16 cellular contexts compared by ENCODE assay signal in genomic region chr17:43898446-43898845, GRCh38.
"Had no signal": no experiment of that assay in that cellular context is flagged by ENCODE, and none has a peak within 500 bp of the region (broad histone marks: within the 10 kb centered on the region; RNA-seq: fewer than 3 reads in every experiment).

No MANE protein-coding gene starts in this region.

- H3K27ac Mint-ChIP-seq: activated naive CD8-positive, alpha-beta T cell; activated T-helper 17 cell treated with anti-CD3 and anti-CD28 coated beads, Interleukin-2, amount 50 U/mL, for 72 hours; naive thymus-derived CD8-positive, alpha-beta T cell; progenitor cell of endocrine pancreas; stimulated activated memory B cell treated with anti-CD40 and anti-IgM and Interleukin-4, amounts not matched to agents 10 μg/mL and 1 μg/mL and 100 μg/mL, for 72 hours had no signal

- H3K9me3 Mint-ChIP-seq: activated T-helper 17 cell treated with anti-CD3 and anti-CD28 coated beads, Interleukin-2, amount 50 U/mL, for 72 hours; naive thymus-derived CD8-positive, alpha-beta T cell; stimulated activated memory B cell treated with anti-CD40 and anti-IgM and Interleukin-4, amounts not matched to agents 10 μg/mL and 1 μg/mL and 100 μg/mL, for 72 hours had no signal

- DNase-seq: activated T-cell treated with anti-CD3 and anti-CD28 coated beads, Interleukin-2, amount 50 U/mL, for 1 hour; adrenal gland; brain microvascular endothelial cell; central memory CD4-positive, alpha-beta T cell; dermis blood vessel endothelial cell; effector memory CD4-positive, alpha-beta T cell; left lung; naive thymus-derived CD8-positive, alpha-beta T cell; retina; sigmoid colon; stimulated activated CD4-positive, alpha-beta T cell treated with anti-CD3 and anti-CD28 coated beads, Interleukin-15, amount 100 ng/mL, for 24 hours; stomach had no signal

- H3K4me3 Mint-ChIP-seq: activated naive CD8-positive, alpha-beta T cell; activated T-helper 17 cell treated with anti-CD3 and anti-CD28 coated beads, Interleukin-2, amount 50 U/mL, for 72 hours; stimulated activated memory B cell treated with anti-CD40 and anti-IgM and Interleukin-4, amounts not matched to agents 10 μg/mL and 1 μg/mL and 100 μg/mL, for 72 hours had no signal

- H3K36me3 Mint-ChIP-seq: stimulated activated memory B cell treated with anti-CD40 and anti-IgM and Interleukin-4, amounts not matched to agents 10 μg/mL and 1 μg/mL and 100 μg/mL, for 72 hours had no signal
